In genomic region chr6:18595774-18596528, GRCh38 we compare ENCODE assay signal across 8 cellular contexts.
DNase-seq lines count a peak whose midpoint lies in the region; ATAC-seq, FAIRE-seq and TF ChIP-seq lines count a peak whose summit lies in the region.

No MANE protein-coding gene starts in this region.

- H3K27ac ChIP-seq in liver (ENCODE audit: low read depth in 1 of 2, low read length in 2 of 2) = peak overlapping the region; percentile 47 to 76

- no peaks in the 10 kb centered on the region for H3K36me3 ChIP-seq in liver (ENCODE audit: control insufficient read depth in 4 of 4, insufficient read depth in 3 of 4, low read depth in 1 of 4, low read length in 3 of 4)

- peak; percentile 70 for DNase-seq in AG08395 (ENCODE audit: low spot score)
- peak; percentile 7 for DNase-seq in GM12892 (ENCODE audit: insufficient read length)
- peak; percentile 75 for DNase-seq in NCI-H146 (lab: John Stamatoyannopoulos, UW)
- DNase-seq in T-helper 9 cell = peak; percentile 6
- DNase-seq in dedifferentiated amniotic fluid mesenchymal stem cell (ENCODE audit: extremely low spot score) = peak; percentile 73
- peak; percentile 4 for DNase-seq in stimulated activated CD8-positive, alpha-beta memory T cell treated with anti-CD3 and anti-CD28 coated beads, Interleukin-12 subunit alpha, Interleukin-12 subunit beta, amount 100 ng/mL, for 1 hour (ENCODE audit: low read depth)

- no peak for TF ChIP-seq POLR2A in GM12892 (IDR thresholded peaks at IDR 0.05; ENCODE audit: low read depth, low read length)

- no peaks in the 10 kb centered on the region for H3K9me3 ChIP-seq in liver (ENCODE audit: control insufficient read depth in 4 of 4, low read length in 3 of 4)

- TF ChIP-seq RAD21 in liver (IDR thresholded peaks at IDR 0.05) = peak; percentile 95 to 97

- H3K27me3 ChIP-seq in liver (ENCODE audit: control insufficient read depth in 4 of 4, insufficient read depth in 4 of 4, low read length in 3 of 4) = no peaks in the 10 kb centered on the region

- peak; percentile 90 for TF ChIP-seq CTCF in liver (IDR thresholded peaks at IDR 0.05; ENCODE audit: low read depth, low read length, missing input control)

- peaks cover 0 to 17% (median 16%) of the 10 kb centered on the region in 4 donors for H3K4me1 ChIP-seq in liver (ENCODE audit: control insufficient read depth in 4 of 4, insufficient read depth in 4 of 4, low read length in 3 of 4)

- H3K9ac ChIP-seq in liver (ENCODE audit: low read depth in 1 of 2, low read length in 2 of 2) = peak overlapping the region; percentile 33 to 44

- 10% methylated on average over 11 of the region's 11 CpGs for WGBS in liver

- peak overlapping the region in 1 of 3 donors; percentile 26 for H3K4me3 ChIP-seq in liver (ENCODE audit: low read depth in 1 of 3, low read length in 3 of 3)

- peak; percentile 77 for FAIRE-seq in GM12892 (lab: Jason Lieb, UNC)

- peak; percentile 82 for ATAC-seq in HG02852 (IDR thresholded peaks at IDR 0.05; ENCODE audit: unreplicated experiment)

TF ChIP-seq in liver, 16 proteins besides CTCF, POLR2A, EP300 and RAD21:
- TF ChIP-seq NR2F2 (IDR thresholded peaks at IDR 0.05) (peak; percentile 27), RXRA (IDR thresholded peaks at IDR 0.05) (peak in 1 of 2 donors; percentile 64), GABPA (IDR thresholded peaks at IDR 0.05 in 1 of 2, conservative IDR thresholded peaks at IDR 0.05 in 1 of 2) (no peak), HNF4G (IDR thresholded peaks at IDR 0.05) (peak; percentile 14), HNF4A (conservative IDR thresholded peaks at IDR 0.05) (peak; percentile 64 to 80), EGR1 (IDR thresholded peaks at IDR 0.05; ENCODE audit: low read depth in 2 of 2) (no peak), MAX (IDR thresholded peaks at IDR 0.05) (peak; percentile 40), FOXA1 (IDR thresholded peaks at IDR 0.05) (no peak), ZBTB33 (IDR thresholded peaks at IDR 0.05) (no peak), JUND (IDR thresholded peaks at IDR 0.05) (no peak), TAF1 (conservative IDR thresholded peaks at IDR 0.05) (no peak), REST (IDR thresholded peaks at IDR 0.05) (no peak), YY1 (IDR thresholded peaks at IDR 0.05) (no peak), ATF3 (IDR thresholded peaks at IDR 0.05) (no peak), SP1 (IDR thresholded peaks at IDR 0.05) (peak; percentile 3), FOXA2 (IDR thresholded peaks at IDR 0.05) (no peak)
TF ChIP-seq in liver: peak in this region for 6.

Comparison
In these comparisons a context has a peak if more than half of its experiments do, and no peak if none do; other contexts are left out.
1. DNase-seq: peak in every context shown above with its lines; median percentile 75 in NCI-H146; 73 in dedifferentiated amniotic fluid mesenchymal stem cell; 70 in AG08395; 7 in GM12892; 6 in T-helper 9 cell; 4 in stimulated activated CD8-positive, alpha-beta memory T cell treated with anti-CD3 and anti-CD28 coated beads, Interleukin-12 subunit alpha, Interleukin-12 subunit beta, amount 100 ng/mL, for 1 hour.